ENCODE assay signal across 20 cellular contexts in the genomic region with DNA sequence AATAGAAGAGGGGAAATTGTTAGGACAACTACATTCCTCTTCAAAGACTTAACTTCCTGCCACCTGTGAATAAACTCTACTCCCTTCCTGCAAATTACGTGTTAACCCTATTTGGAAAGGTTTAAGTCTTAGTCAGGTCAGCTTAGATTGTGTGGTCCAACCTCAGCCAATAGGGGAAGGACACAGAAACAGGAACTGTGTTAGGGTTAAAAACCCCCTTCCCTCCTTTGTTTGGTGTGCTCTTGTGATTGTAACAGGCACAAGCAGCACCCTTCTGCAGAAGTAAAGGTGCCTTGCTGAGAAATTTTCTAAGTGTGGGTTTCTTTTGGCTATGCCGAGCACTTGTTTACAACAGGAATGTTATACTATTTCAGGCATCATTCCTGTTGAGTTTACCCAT. TPM values are rescaled to one million over a fixed set of nuclear protein-coding genes. Genes with fewer than 3 reads are reported as not detected.
DNase-seq lines count a peak whose midpoint lies in the region; ATAC-seq and TF ChIP-seq lines count a peak whose summit lies in the region.
"Had no signal": no experiment of that assay in that cellular context is flagged by ENCODE, and none has a peak within 500 bp of the region (broad histone marks: within the 10 kb centered on the region; RNA-seq: fewer than 3 reads in every experiment).

No MANE protein-coding gene starts in this region.

- H3K9me3 ChIP-seq in SJSA1 (replicated peaks): peaks cover 5% of the 10 kb centered on the region
- H3K9me3 ChIP-seq in subcutaneous abdominal adipose tissue (ENCODE audit: control insufficient read depth in 5 of 5, low read length in 5 of 5): peaks cover 0 to 6% (median 0%) of the 10 kb centered on the region in 5 donors
- H3K9me3 ChIP-seq: right lobe of liver had no signal

- H3K9ac ChIP-seq in subcutaneous abdominal adipose tissue (ENCODE audit: low read length in 5 of 5): no peak overlapping the region

- H3K36me3 ChIP-seq in SJSA1 (no peaks in the 10 kb centered on the region), subcutaneous abdominal adipose tissue (ENCODE audit: control insufficient read depth in 5 of 5, insufficient read depth in 5 of 5, low read length in 5 of 5) (no peaks in the 10 kb centered on the region)
- H3K36me3 ChIP-seq: right lobe of liver had no signal

- H3K27me3 ChIP-seq in SJSA1 (replicated peaks) (no peaks in the 10 kb centered on the region), foreskin keratinocyte (no peaks in the 10 kb centered on the region), subcutaneous abdominal adipose tissue (ENCODE audit: control insufficient read depth in 5 of 5, insufficient read depth in 4 of 5, low read length in 5 of 5) (no peaks in the 10 kb centered on the region)
- H3K27me3 ChIP-seq: right lobe of liver had no signal

- H3K4me1 ChIP-seq in SJSA1 (replicated peaks) (peaks cover 39% of the 10 kb centered on the region), foreskin keratinocyte (peaks cover 9% of the 10 kb centered on the region), subcutaneous abdominal adipose tissue (ENCODE audit: control insufficient read depth in 5 of 5, insufficient read depth in 5 of 5, low read length in 5 of 5) (peaks cover 0 to 13% (median 11%) of the 10 kb centered on the region in 5 donors)
- H3K4me1 ChIP-seq: right lobe of liver had no signal

- no peak for TF ChIP-seq CTCF in foreskin keratinocyte (conservative IDR thresholded peaks at IDR 0.05)

- DNase-seq in HT1080 (ENCODE audit: low read depth): peak; percentile 78
- DNase-seq in SJSA1 (ENCODE audit: low read depth in 1 of 2, low spot score in 2 of 2): no peak
- DNase-seq in foreskin keratinocyte: peak; percentile 8 to 54
- no peak for DNase-seq in NK-92 treated with Interleukin-12 subunit alpha and Interleukin-12 subunit beta, amount 100 ng/mL, for 24 hours (lab: John Stamatoyannopoulos, UW)
- DNase-seq in activated naive CD4-positive, alpha-beta T cell treated with anti-CD3 and anti-CD28 coated beads, Interleukin-2, amount 50 U/mL, for 16 hours: no peak
- DNase-seq: activated CD4-positive, alpha-beta T cell treated with anti-CD3 and anti-CD28 coated beads, Interleukin-2, amount 10 ng/mL, durations not matched to agents 24 days and 14 days; activated CD8-positive, alpha-beta memory T cell treated with anti-CD3 and anti-CD28 coated beads, Interleukin-2, amount 50 U/mL, for 48 hours; activated gamma-delta T cell; effector memory CD4-positive, alpha-beta T cell; left cardiac atrium; NCI-H1105; NCI-H69; nucleus accumbens; right lobe of liver; stimulated activated CD4-positive, alpha-beta T cell treated with anti-CD3 and anti-CD28 coated beads, Interleukin-1b, Interleukin-23, amount 100 ng/mL, for 48 hours had no signal

- H3K4me3 ChIP-seq in SJSA1 (no peak overlapping the region), subcutaneous abdominal adipose tissue (ENCODE audit: low read depth in 1 of 5, low read length in 5 of 5) (no peak overlapping the region)
- H3K4me3 ChIP-seq: GM23338, right lobe of liver had no signal

- H3K27ac ChIP-seq in SJSA1 (peak overlapping the region; percentile 69), foreskin keratinocyte (no peak overlapping the region), subcutaneous abdominal adipose tissue (ENCODE audit: low read depth, low read length) (peak overlapping the region; percentile 17)
- H3K27ac ChIP-seq: right lobe of liver had no signal

- peak; percentile 5 for ATAC-seq in foreskin keratinocyte
- ATAC-seq in GM21619 (IDR thresholded peaks at IDR 0.05; ENCODE audit: unreplicated experiment): no peak
- ATAC-seq: GM23338, Panc1, right lobe of liver had no signal

RNA-seq across cellular contexts. Expression of gene FSTL1, which starts 45.0 kb away (rescaled TPM):
- total RNA-seq in HT1080 (2014; rRNA removed; shearing (Covaris generic)): 134 and 144 TPM in 2 replicates
- polyA plus RNA-seq in HT1080 (2015; cell fraction: cytosol; rRNA removed): 184 and 222 TPM in 2 replicates
- polyA plus RNA-seq in HT1080 (2015; cell fraction: nucleus; rRNA removed): 315 and 324 TPM in 2 replicates
- 1,346 and 1,532 TPM in 2 replicates for total RNA-seq in SJSA1 (2014; rRNA removed; shearing (Covaris generic))
- total RNA-seq in foreskin keratinocyte: 86.4 and 89.3 TPM in 2 replicates
- 29.5 and 32.3 TPM in 2 replicates for polyA plus RNA-seq in foreskin keratinocyte
- total RNA-seq: B cell had no signal

Comparison
In these comparisons a context has a peak if more than half of its experiments do, and no peak if none do; other contexts are left out.
1. DNase-seq: peak in HT1080 (single experiment) and foreskin keratinocyte (2 of 2); none in SJSA1 (0 of 2), NK-92 treated with Interleukin-12 subunit alpha and Interleukin-12 subunit beta, amount 100 ng/mL, for 24 hours (single experiment) and activated naive CD4-positive, alpha-beta T cell treated with anti-CD3 and anti-CD28 coated beads, Interleukin-2, amount 50 U/mL, for 16 hours (single experiment).